Comparison of ENCODE assay signal across 13 cellular contexts in genomic region chr11:47241740-47242400, GRCh38. TPM values are rescaled to one million over a fixed set of nuclear protein-coding genes. Genes with fewer than 3 reads are reported as not detected.
DNase-seq lines count a peak whose midpoint lies in the region; ATAC-seq, FAIRE-seq and TF ChIP-seq lines count a peak whose summit lies in the region.
"Had no signal": no experiment of that assay in that cellular context is flagged by ENCODE, and none has a peak within 500 bp of the region (broad histone marks: within the 10 kb centered on the region; RNA-seq: fewer than 3 reads in every experiment).

No MANE protein-coding gene starts in this region.

- FAIRE-seq in GM12891 (lab: Jason Lieb, UNC) = no peak

- H3K36me3 Mint-ChIP-seq in activated T-helper 2 cell treated with anti-CD3 and anti-CD28 coated beads, Interferon-gamma antibody, Interleukin-2, Interleukin-4, amounts not matched to agents 10 μg/mL and 5 μg/mL and 100 μg/mL, durations not matched to agents 14 hours and 24 hours and 36 hours (ENCODE audit: low read depth) = peaks cover 74% of the 10 kb centered on the region

- peaks cover 8 to 40% of the 10 kb centered on the region in 2 donors for H3K4me1 ChIP-seq in left lung

- peaks cover 0 to 81% of the 10 kb centered on the region in 2 donors for H3K36me3 ChIP-seq in left lung

- peak; percentile 19 for ATAC-seq in left lung
- no peak for ATAC-seq in GM21576 (IDR thresholded peaks at IDR 0.05; ENCODE audit: unreplicated experiment)
- ATAC-seq in GM19035 (IDR thresholded peaks at IDR 0.05; ENCODE audit: unreplicated experiment) = no peak
- ATAC-seq: heart right ventricle had no signal

- H3K27ac ChIP-seq in left lung = peak overlapping the region in 1 of 2 donors; percentile 34
- H3K27ac ChIP-seq: coronary artery, heart right ventricle had no signal

- H3K27me3 Mint-ChIP-seq in activated T-helper 2 cell treated with anti-CD3 and anti-CD28 coated beads, Interferon-gamma antibody, Interleukin-2, Interleukin-4, amounts not matched to agents 10 μg/mL and 5 μg/mL and 100 μg/mL, durations not matched to agents 14 hours and 24 hours and 36 hours (ENCODE audit: low read depth) = no peaks in the 10 kb centered on the region

- H3K4me3 ChIP-seq in left lung = no peak overlapping the region
- H3K4me3 ChIP-seq: coronary artery, heart right ventricle, prostate gland had no signal

- H3K27me3 ChIP-seq in left lung = no peaks in the 10 kb centered on the region
- H3K27me3 ChIP-seq: heart right ventricle had no signal

- H3K9me3 Mint-ChIP-seq in activated T-helper 2 cell treated with anti-CD3 and anti-CD28 coated beads, Interferon-gamma antibody, Interleukin-2, Interleukin-4, amounts not matched to agents 10 μg/mL and 5 μg/mL and 100 μg/mL, durations not matched to agents 14 hours and 24 hours and 36 hours = no peaks in the 10 kb centered on the region

- TF ChIP-seq POLR2A in GM19193 (IDR thresholded peaks at IDR 0.05; ENCODE audit: extremely low read depth, insufficient read depth, insufficient read length) (peak; percentile 27), GM12891 (IDR thresholded peaks at IDR 0.05; ENCODE audit: low read depth, low read length) (no peak; the same call in 1 of the 2 replicates)

- peak overlapping the region; percentile 51 for H3K27ac Mint-ChIP-seq in activated T-helper 2 cell treated with anti-CD3 and anti-CD28 coated beads, Interferon-gamma antibody, Interleukin-2, Interleukin-4, amounts not matched to agents 10 μg/mL and 5 μg/mL and 100 μg/mL, durations not matched to agents 14 hours and 24 hours and 36 hours

- no peak overlapping the region for H3K4me3 Mint-ChIP-seq in activated T-helper 2 cell treated with anti-CD3 and anti-CD28 coated beads, Interferon-gamma antibody, Interleukin-2, Interleukin-4, amounts not matched to agents 10 μg/mL and 5 μg/mL and 100 μg/mL, durations not matched to agents 14 hours and 24 hours and 36 hours (ENCODE audit: low read depth)

- peaks cover 11% of the 10 kb centered on the region for H3K4me1 Mint-ChIP-seq in activated T-helper 2 cell treated with anti-CD3 and anti-CD28 coated beads, Interferon-gamma antibody, Interleukin-2, Interleukin-4, amounts not matched to agents 10 μg/mL and 5 μg/mL and 100 μg/mL, durations not matched to agents 14 hours and 24 hours and 36 hours (ENCODE audit: low read depth)

- H3K9me3 ChIP-seq in left lung = no peaks in the 10 kb centered on the region
- H3K9me3 ChIP-seq: heart right ventricle, prostate gland had no signal

- intact Hi-C loops in activated T-helper 2 cell treated with anti-CD3 and anti-CD28 coated beads, Interferon-gamma antibody, Interleukin-2, Interleukin-4, amounts not matched to agents 10 μg/mL and 5 μg/mL and 100 μg/mL, durations not matched to agents 14 hours and 24 hours and 36 hours (cut with micrococcal nuclease) = no loop called here
- intact Hi-C loops in left lung (cut with DNase I) = no loop called here

- no peak for TF ChIP-seq CTCF in left lung (IDR thresholded peaks at IDR 0.05)

- DNase-seq in AG20443 (ENCODE audit: low spot score) (peak; percentile 42), left lung (no peak), NCI-H1417 treated with DMSO at 0.1 percent for 48 hours (lab: John Stamatoyannopoulos, UW) (no peak), GM12891 (ENCODE audit: insufficient read length, low spot score) (no peak)
- no peak for DNase-seq in activated T-helper 2 cell treated with anti-CD3 and anti-CD28 coated beads, Interferon-gamma antibody, Interleukin-2, Interleukin-4, amounts not matched to agents 10 μg/mL and 5 μg/mL and 100 μg/mL, durations not matched to agents 14 hours and 24 hours and 36 hours (ENCODE audit: low spot score)
- DNase-seq: Calu3, heart right ventricle, NCI-H1417 had no signal

TF ChIP-seq in GM12891, 5 proteins besides CTCF, POLR2A, EP300 and RAD21:
- TF ChIP-seq POLR2AphosphoS5 (IDR thresholded peaks at IDR 0.05; ENCODE audit: low read depth, low read length) = no peak
- no peak for TF ChIP-seq PAX5 (IDR thresholded peaks at IDR 0.05; ENCODE audit: insufficient read depth, low read length, severe bottlenecking)
- TF ChIP-seq SPI1 (IDR thresholded peaks at IDR 0.05; ENCODE audit: low read depth, low read length) = no peak
- no peak for TF ChIP-seq TAF1 (IDR thresholded peaks at IDR 0.05; ENCODE audit: low read depth, low read length)
- TF ChIP-seq POU2F2 (IDR thresholded peaks at IDR 0.05; ENCODE audit: low read depth, low read length) = no peak

RNA-seq across cellular contexts. Expression of gene ACP2, which starts 6.7 kb away (rescaled TPM):
- 23.2 and 24.5 TPM in 2 replicates for total RNA-seq in activated T-helper 2 cell treated with anti-CD3 and anti-CD28 coated beads, Interferon-gamma antibody, Interleukin-2, Interleukin-4, amounts not matched to agents 10 μg/mL and 5 μg/mL and 100 μg/mL, durations not matched to agents 14 hours and 24 hours and 36 hours
- total RNA-seq in left lung = 10 to 100 TPM; 41.5 to 59.9 TPM
- polyA plus RNA-seq in GM12891 (2012; ENCODE audit: low read depth, missing spikeins) = 10.5 TPM

RNA-seq across cellular contexts. Expression of gene NR1H3, which starts 15.9 kb away (rescaled TPM):
- 10.8 and 11.4 TPM in 2 replicates for total RNA-seq in activated T-helper 2 cell treated with anti-CD3 and anti-CD28 coated beads, Interferon-gamma antibody, Interleukin-2, Interleukin-4, amounts not matched to agents 10 μg/mL and 5 μg/mL and 100 μg/mL, durations not matched to agents 14 hours and 24 hours and 36 hours
- 10 to 100 TPM; 39.7 to 66.9 TPM for total RNA-seq in left lung
- 3.9 TPM for polyA plus RNA-seq in GM12891 (2012; ENCODE audit: low read depth, missing spikeins)

RNA-seq across cellular contexts. Expression of gene DDB2, which starts 27.1 kb away (rescaled TPM):
- 158 and 161 TPM in 2 replicates for total RNA-seq in activated T-helper 2 cell treated with anti-CD3 and anti-CD28 coated beads, Interferon-gamma antibody, Interleukin-2, Interleukin-4, amounts not matched to agents 10 μg/mL and 5 μg/mL and 100 μg/mL, durations not matched to agents 14 hours and 24 hours and 36 hours
- 10 to 100 TPM; 32.0 to 33.1 TPM for total RNA-seq in left lung
- polyA plus RNA-seq in GM12891 (2012; ENCODE audit: low read depth, missing spikeins) = 133 TPM

RNA-seq across cellular contexts. Expression of gene MADD, which starts 28.1 kb away (rescaled TPM):
- 83.2 and 89.4 TPM in 2 replicates for total RNA-seq in activated T-helper 2 cell treated with anti-CD3 and anti-CD28 coated beads, Interferon-gamma antibody, Interleukin-2, Interleukin-4, amounts not matched to agents 10 μg/mL and 5 μg/mL and 100 μg/mL, durations not matched to agents 14 hours and 24 hours and 36 hours
- total RNA-seq in left lung = 10 to 100 TPM; 33.0 to 52.9 TPM
- 15.8 TPM for polyA plus RNA-seq in GM12891 (2012; ENCODE audit: low read depth, missing spikeins)

RNA-seq across cellular contexts. Expression of gene PACSIN3, which starts 55.6 kb away (rescaled TPM):
- total RNA-seq in activated T-helper 2 cell treated with anti-CD3 and anti-CD28 coated beads, Interferon-gamma antibody, Interleukin-2, Interleukin-4, amounts not matched to agents 10 μg/mL and 5 μg/mL and 100 μg/mL, durations not matched to agents 14 hours and 24 hours and 36 hours = 21.4 and 22.2 TPM in 2 replicates
- total RNA-seq in left lung = 10 to 100 TPM; 32.9 to 44.2 TPM
- polyA plus RNA-seq in GM12891 (2012; ENCODE audit: low read depth, missing spikeins) = 0.87 TPM
